Comparison of ENCODE assay signal across 6 cellular contexts in the genomic region with DNA sequence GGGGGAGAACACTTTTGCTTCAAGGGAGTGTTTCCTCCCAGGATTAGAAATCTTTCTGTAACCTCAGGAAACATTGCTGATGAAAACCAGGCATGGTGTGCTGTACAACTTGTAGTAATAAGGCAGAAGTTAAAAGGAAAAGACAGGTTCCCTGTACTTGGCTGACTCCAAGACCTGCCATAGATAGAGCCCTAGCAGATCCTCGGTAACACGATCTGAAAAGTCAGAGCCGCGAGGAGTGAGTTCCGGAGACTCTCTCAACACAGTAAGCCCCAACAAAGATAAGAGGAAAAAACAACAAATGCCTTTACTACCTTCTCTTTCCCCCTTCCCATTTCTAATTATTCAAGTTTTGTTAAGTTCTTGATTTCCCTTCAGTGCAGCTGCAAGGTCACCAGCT. TPM values are rescaled to one million over a fixed set of nuclear protein-coding genes. Genes with fewer than 3 reads are reported as not detected.
"Had no signal": no experiment of that assay in that cellular context is flagged by ENCODE, and none has a peak within 500 bp of the region (broad histone marks: within the 10 kb centered on the region; RNA-seq: fewer than 3 reads in every experiment).

No MANE protein-coding gene starts in this region.

RNA-seq across cellular contexts. Expression of gene RNU1-4, which starts 7.3 kb away (rescaled TPM):
- total RNA-seq: fibroblast of villous mesenchyme had no signal
- polyA plus RNA-seq: esophagus, fibroblast of lung, foreskin keratinocyte, heart left ventricle, heart right ventricle had no signal
